ENCODE assay signal across 9 cellular contexts in genomic region chr19:4327877-4328242, GRCh38. TPM values are rescaled to one million over a fixed set of nuclear protein-coding genes. Genes with fewer than 3 reads are reported as not detected.
DNase-seq lines count a peak whose midpoint lies in the region; ATAC-seq and TF ChIP-seq lines count a peak whose summit lies in the region.
"Had no signal": no experiment of that assay in that cellular context is flagged by ENCODE, and none has a peak within 500 bp of the region (broad histone marks: within the 10 kb centered on the region; RNA-seq: fewer than 3 reads in every experiment).

No MANE protein-coding gene starts in this region.

- H3K27ac ChIP-seq in right lobe of liver = no peak overlapping the region
- peak overlapping the region in 3 of 4 donors; percentile 25 to 59 (median 52) for H3K27ac ChIP-seq in transverse colon

- H3K36me3 ChIP-seq in right lobe of liver (peaks cover 0 to 7% (median 0%) of the 10 kb centered on the region in 4 donors), transverse colon (no peaks in the 10 kb centered on the region)

- H3K4me3 ChIP-seq in right lobe of liver (peak overlapping the region in 1 of 3 donors; percentile 44), transverse colon (peak overlapping the region; percentile 8 to 21 (median 12))

- no peak for TF ChIP-seq CTCF in right lobe of liver (IDR thresholded peaks at IDR 0.05)
- TF ChIP-seq CTCF in transverse colon (IDR thresholded peaks at IDR 0.05) = no peak

- TF ChIP-seq POLR2A in right lobe of liver (IDR thresholded peaks at IDR 0.05) (no peak), transverse colon (IDR thresholded peaks at IDR 0.05) (no peak)

- intact Hi-C loops in right lobe of liver (cut with DNase I) (no loop called here), transverse colon (cut with DNase I; ENCODE audit: low total_unique reads) (no loop called here)

- no peak for DNase-seq in activated T-cell treated with anti-CD3 and anti-CD28 coated beads, Interleukin-2, amount 50 U/mL, for 72 hours
- no peak for DNase-seq in activated T-cell treated with anti-CD3 and anti-CD28 coated beads for 4 hours
- no peak for DNase-seq in right lobe of liver
- no peak for DNase-seq in transverse colon
- DNase-seq in NCI-H1930 (lab: John Stamatoyannopoulos, UW) = no peak
- no peak for DNase-seq in CD1c-positive myeloid dendritic cell (ENCODE audit: extremely low spot score)

- H3K4me1 ChIP-seq in right lobe of liver = no peaks in the 10 kb centered on the region
- peaks cover 4 to 21% (median 6%) of the 10 kb centered on the region in 4 donors for H3K4me1 ChIP-seq in transverse colon

- peaks cover 5% of the 10 kb centered on the region for H3K27me3 Mint-ChIP-seq in activated T-cell treated with anti-CD3 and anti-CD28 coated beads, Interleukin-2, amount 50 U/mL, for 72 hours (ENCODE audit: low read depth)
- no peaks in the 10 kb centered on the region for H3K27me3 Mint-ChIP-seq in activated naive CD8-positive, alpha-beta T cell

- in situ Hi-C loops in transverse colon (cut with MboI; ENCODE audit: low pct_ligation_motif_present in 1 of 4, low pct_unique_long_range_greater_than_20kb in 1 of 4, low sequenced_read_pairs in 3 of 4) = no loop called here

- H3K4me1 Mint-ChIP-seq in activated T-cell treated with anti-CD3 and anti-CD28 coated beads, Interleukin-2, amount 50 U/mL, for 72 hours (ENCODE audit: low read depth) = peaks cover 29% of the 10 kb centered on the region
- peaks cover 23% of the 10 kb centered on the region for H3K4me1 Mint-ChIP-seq in activated naive CD8-positive, alpha-beta T cell (ENCODE audit: low read depth)

- no peaks in the 10 kb centered on the region for H3K9me3 Mint-ChIP-seq in activated T-cell treated with anti-CD3 and anti-CD28 coated beads, Interleukin-2, amount 50 U/mL, for 72 hours
- no peaks in the 10 kb centered on the region for H3K9me3 Mint-ChIP-seq in activated naive CD8-positive, alpha-beta T cell (ENCODE audit: low read depth)

- H3K36me3 Mint-ChIP-seq in activated T-cell treated with anti-CD3 and anti-CD28 coated beads, Interleukin-2, amount 50 U/mL, for 72 hours (ENCODE audit: insufficient read depth in 2 of 2) = no peaks in the 10 kb centered on the region
- H3K36me3 Mint-ChIP-seq in activated naive CD8-positive, alpha-beta T cell = no peaks in the 10 kb centered on the region

- H3K9me3 ChIP-seq in right lobe of liver (no peaks in the 10 kb centered on the region), transverse colon (no peaks in the 10 kb centered on the region)

- H3K27ac Mint-ChIP-seq in activated T-cell treated with anti-CD3 and anti-CD28 coated beads, Interleukin-2, amount 50 U/mL, for 72 hours = no peak overlapping the region
- H3K27ac Mint-ChIP-seq in activated naive CD8-positive, alpha-beta T cell = no peak overlapping the region

- H3K27me3 ChIP-seq in right lobe of liver (no peaks in the 10 kb centered on the region), transverse colon (peaks cover 5% of the 10 kb centered on the region)

- no peak for TF ChIP-seq EP300 in transverse colon (IDR thresholded peaks at IDR 0.05; ENCODE audit: low read depth)

- WGBS in right lobe of liver (ENCODE audit: insufficient coverage, low coverage, low lambda C conversion rate, missing lambda C conversion rate) = 18% methylated on average over 12 of the region's 13 CpGs
- 0 to 35% methylated on average over 1 to 12 of the region's 13 CpGs for WGBS in transverse colon (ENCODE audit: low coverage in 1 of 2), 2 donors

- peak in 1 of 2 donors; percentile 21 for ATAC-seq in activated T-cell treated with anti-CD3 and anti-CD28 coated beads, Interleukin-2, amount 50 U/mL, for 72 hours (replicated peaks in 1 of 2)
- ATAC-seq in right lobe of liver = peak in 3 of 4 donors; percentile 1 to 27 (median 17)
- ATAC-seq in GM21367 (IDR thresholded peaks at IDR 0.05; ENCODE audit: unreplicated experiment) = no peak

- peak overlapping the region; percentile 86 to 91 for H3K4me3 Mint-ChIP-seq in activated T-cell treated with anti-CD3 and anti-CD28 coated beads, Interleukin-2, amount 50 U/mL, for 72 hours
- peak overlapping the region; percentile 90 for H3K4me3 Mint-ChIP-seq in activated naive CD8-positive, alpha-beta T cell

RNA-seq across cellular contexts. Expression of gene STAP2, which starts 10.8 kb away (rescaled TPM):
- 10 to 100 TPM in 1 of 2 donors, 1 to 10 TPM in 1; 8.3 to 10.0 TPM for total RNA-seq in activated T-cell treated with anti-CD3 and anti-CD28 coated beads, Interleukin-2, amount 50 U/mL, for 72 hours
- 10 to 100 TPM; 21.4 to 51.5 (median 43.0) TPM for total RNA-seq in right lobe of liver
- total RNA-seq in transverse colon = 100 to 1,000 TPM; 146 to 680 (median 245) TPM

RNA-seq across cellular contexts. Expression of gene MPND, which starts 15.5 kb away (rescaled TPM):
- total RNA-seq in activated T-cell treated with anti-CD3 and anti-CD28 coated beads, Interleukin-2, amount 50 U/mL, for 72 hours = 10 to 100 TPM in 1 of 2 donors, 1 to 10 TPM in 1; 9.7 to 10.3 TPM
- total RNA-seq in right lobe of liver = 10 to 100 TPM in 5 of 6 experiments, 1 to 10 TPM in 1; 6.4 to 21.7 (median 19.6) TPM
- total RNA-seq in transverse colon = 10 to 100 TPM; 16.5 to 96.5 (median 33.7) TPM

RNA-seq across cellular contexts. Expression of gene FSD1, which starts 23.5 kb away (rescaled TPM):
- total RNA-seq in activated T-cell treated with anti-CD3 and anti-CD28 coated beads, Interleukin-2, amount 50 U/mL, for 72 hours = 10 to 100 TPM; 17.1 to 22.8 TPM
- total RNA-seq in right lobe of liver (1 to 10 TPM in 1 of 6 experiments, under 1 TPM in 3, not detected in 2; 0.19 to 2.2 (median 0.52) TPM), transverse colon (1 to 10 TPM in 2 of 4 donors, under 1 TPM in 1, not detected in 1; 0.68 to 2.9 (median 1.5) TPM)

RNA-seq across cellular contexts. Expression of gene TMIGD2, which starts 25.7 kb away (rescaled TPM):
- total RNA-seq in activated T-cell treated with anti-CD3 and anti-CD28 coated beads, Interleukin-2, amount 50 U/mL, for 72 hours = 10 to 100 TPM; 19.8 to 29.1 TPM
- total RNA-seq in right lobe of liver = under 1 TPM in 2 of 6 experiments, not detected in 4; 0.24 to 0.32 TPM
- total RNA-seq in transverse colon = 1 to 10 TPM in 2 of 4 donors, not detected in 2; 3.8 to 4.8 TPM
- total RNA-seq: lung microvascular endothelial cell had no signal

RNA-seq across cellular contexts. Expression of gene SHD, which starts 48.8 kb away (rescaled TPM):
- not detected for total RNA-seq in activated T-cell treated with anti-CD3 and anti-CD28 coated beads, Interleukin-2, amount 50 U/mL, for 72 hours
- 1 to 10 TPM; 1.7 to 9.7 (median 6.4) TPM for total RNA-seq in right lobe of liver
- 10 to 100 TPM in 3 of 4 donors, 1 to 10 TPM in 1; 7.6 to 51.4 (median 27.5) TPM for total RNA-seq in transverse colon
- total RNA-seq: lung microvascular endothelial cell had no signal

Comparison
In these comparisons a context has a peak if more than half of its experiments do, and no peak if none do; other contexts are left out.
1. H3K27ac ChIP-seq: peak in transverse colon (3 of 4); none in right lobe of liver (0 of 3).
2. RNA of gene FSD1, which starts 23.5 kb away (total RNA-seq): 17.1 to 22.8 TPM in activated T-cell treated with anti-CD3 and anti-CD28 coated beads, Interleukin-2, amount 50 U/mL, for 72 hours; 0.68 to 2.9 TPM in transverse colon and 0.19 to 2.2 TPM in right lobe of liver; every median in the first group is over 4 times any median in the second.